ENCODE assay signal across 1 cellular context in the genomic region with DNA sequence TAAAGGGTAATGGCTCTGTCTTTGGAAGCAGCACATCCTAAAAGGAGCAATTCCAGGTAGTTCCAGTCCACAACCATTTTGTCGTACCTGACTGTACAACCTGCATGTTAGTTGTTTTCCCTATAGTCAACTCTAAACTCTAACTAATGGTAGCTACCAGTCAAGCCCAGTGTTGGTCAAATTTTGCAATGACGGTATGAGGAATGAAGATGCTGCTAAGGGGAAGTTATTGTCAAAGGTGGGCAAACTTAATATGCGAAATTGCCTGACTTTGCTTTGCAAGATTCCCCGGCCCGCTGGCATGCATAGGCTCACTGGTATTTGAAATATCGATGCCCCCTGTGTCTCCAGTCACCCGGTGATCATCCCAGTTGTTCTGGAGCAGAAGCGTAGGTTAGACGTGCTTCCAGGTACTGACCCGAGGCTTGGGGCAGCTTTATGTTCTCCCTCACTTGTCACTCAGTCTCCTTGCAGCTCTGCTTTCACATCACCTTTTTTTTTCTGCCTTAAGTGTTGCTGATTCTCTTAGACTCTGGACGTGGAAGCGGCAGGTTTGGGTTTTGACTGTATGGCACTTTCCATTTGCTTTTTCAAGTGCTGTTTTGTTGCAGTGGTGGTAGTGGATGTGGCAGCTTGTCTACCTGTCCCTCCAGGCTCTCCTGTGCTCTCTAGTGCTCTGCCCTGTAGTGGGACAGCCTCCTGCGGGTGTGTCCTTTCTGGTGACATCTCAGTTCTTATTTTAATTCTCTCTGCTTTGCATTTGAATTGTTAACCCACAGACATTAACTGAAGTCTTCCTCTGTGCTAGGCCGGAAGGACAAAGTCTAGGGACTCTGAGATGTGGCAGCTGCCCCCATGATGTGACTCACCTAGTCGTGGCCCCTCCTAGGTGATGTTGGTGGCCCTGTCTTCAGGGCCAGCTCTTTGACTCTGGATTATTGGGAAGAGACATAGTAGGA.
TF ChIP-seq lines count a peak whose summit lies in the region.

No MANE protein-coding gene starts in this region.

TF ChIP-seq in HEK293, 187 proteins besides CTCF, POLR2A, EP300 and RAD21 (continued from another document):
- TF ChIP-seq, protein P1, sequence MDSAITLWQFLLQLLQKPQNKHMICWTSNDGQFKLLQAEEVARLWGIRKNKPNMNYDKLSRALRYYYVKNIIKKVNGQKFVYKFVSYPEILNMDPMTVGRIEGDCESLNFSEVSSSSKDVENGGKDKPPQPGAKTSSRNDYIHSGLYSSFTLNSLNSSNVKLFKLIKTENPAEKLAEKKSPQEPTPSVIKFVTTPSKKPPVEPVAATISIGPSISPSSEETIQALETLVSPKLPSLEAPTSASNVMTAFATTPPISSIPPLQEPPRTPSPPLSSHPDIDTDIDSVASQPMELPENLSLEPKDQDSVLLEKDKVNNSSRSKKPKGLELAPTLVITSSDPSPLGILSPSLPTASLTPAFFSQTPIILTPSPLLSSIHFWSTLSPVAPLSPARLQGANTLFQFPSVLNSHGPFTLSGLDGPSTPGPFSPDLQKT (IDR thresholded peaks at IDR 0.05; ENCODE audit: borderline replicate concordance, low read depth, low read length) = no peak
